Comparison of ENCODE assay signal across 20 cellular contexts in the genomic region with DNA sequence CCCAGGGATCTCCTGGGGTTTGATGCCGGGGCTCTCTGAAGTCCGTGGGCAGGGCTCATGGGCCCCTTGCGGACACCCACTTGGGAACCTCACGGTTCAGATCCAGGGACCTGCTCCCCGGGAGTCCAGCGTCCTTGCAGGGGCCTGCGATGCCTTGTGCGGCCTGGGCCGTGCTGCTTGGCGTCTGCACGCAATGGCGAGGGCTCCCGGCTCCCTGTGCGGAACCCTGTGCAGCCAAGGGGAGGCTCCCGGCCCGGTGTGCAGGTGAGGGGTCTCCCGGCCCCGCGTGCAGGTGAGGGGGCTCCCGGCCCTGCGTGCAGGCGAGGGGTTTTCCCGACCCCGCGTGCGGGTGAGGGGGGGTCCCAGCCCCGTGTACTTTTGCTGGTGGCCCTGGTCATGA.
DNase-seq lines count a peak whose midpoint lies in the region; ATAC-seq, FAIRE-seq and TF ChIP-seq lines count a peak whose summit lies in the region.
"Had no signal": no experiment of that assay in that cellular context is flagged by ENCODE, and none has a peak within 500 bp of the region (broad histone marks: within the 10 kb centered on the region; RNA-seq: fewer than 3 reads in every experiment).

No MANE protein-coding gene starts in this region.

- H2AFZ ChIP-seq in K562 (ENCODE audit: low read depth, low read length): no peak overlapping the region
- H2AFZ ChIP-seq: GM23338, PC-9 had no signal

- H3K9me1 ChIP-seq in K562 (ENCODE audit: control insufficient read depth, insufficient read depth, low read length): peaks cover 2% of the 10 kb centered on the region

- no peak for TF ChIP-seq POLR2A in K562 (conservative IDR thresholded peaks at IDR 0.05)

- 15% methylated on average over 27 of the region's 27 CpGs for WGBS in K562 (ENCODE audit: insufficient coverage, low coverage, missing lambda C conversion rate)

- H3K27ac ChIP-seq in BLaER1 (no peak overlapping the region), K562 (ENCODE audit: extremely low read depth, low read depth, low read length) (no peak overlapping the region)
- H3K27ac ChIP-seq: PC-9 had no signal

- FAIRE-seq in K562 (lab: Jason Lieb, UNC): no peak
- FAIRE-seq: D721Med, GM12891, GM18507 had no signal

- no peak for TF ChIP-seq CTCF in K562 (IDR thresholded peaks at IDR 0.05 in 2 of 3, conservative IDR thresholded peaks at IDR 0.05 in 1 of 3; ENCODE audit: insufficient read depth in 2 of 3, low read depth in 1 of 3, low read length in 3 of 3)
- TF ChIP-seq CTCF in osteocyte (IDR thresholded peaks at IDR 0.05): no peak

- no peaks in the 10 kb centered on the region for H3K36me3 Mint-ChIP-seq in T-helper 1 cell treated with Interleukin-12 subunit alpha and Interleukin-12 subunit beta and Interleukin-4 antibody, amounts not matched to agents 30 μg/mL and 1 μg/mL, for 36 hours (ENCODE audit: low read depth)
- H3K36me3 Mint-ChIP-seq in osteocyte (ENCODE audit: unreplicated experiment): no peaks in the 10 kb centered on the region

- no peak overlapping the region for H3K9ac ChIP-seq in BLaER1
- no peak overlapping the region for H3K9ac ChIP-seq in K562 (ENCODE audit: insufficient read depth in 1 of 2, low read depth in 2 of 2, low read length in 2 of 2)

- peaks cover 13% of the 10 kb centered on the region for H3K27me3 Mint-ChIP-seq in T-helper 1 cell treated with Interleukin-12 subunit alpha and Interleukin-12 subunit beta and Interleukin-4 antibody, amounts not matched to agents 30 μg/mL and 1 μg/mL, for 36 hours (ENCODE audit: low read depth)
- H3K27me3 Mint-ChIP-seq in osteocyte (ENCODE audit: unreplicated experiment): no peaks in the 10 kb centered on the region

- peaks cover 11% of the 10 kb centered on the region; the same call in 1 of the 2 replicates for H3K27me3 ChIP-seq in BLaER1
- H3K27me3 ChIP-seq in K562 (ENCODE audit: control insufficient read depth in 2 of 2, insufficient read depth in 2 of 2, low read length in 2 of 2): peaks cover 41 to 74% of the 10 kb centered on the region in 2 experiments

- BruUV-seq in K562 (replicated peaks; lab: Mats Ljungman, UMichigan): no TSS peak

- in situ Hi-C loops in K562 (cut with MboI): no loop called here

- no peaks in the 10 kb centered on the region for H3K9me3 Mint-ChIP-seq in T-helper 1 cell treated with Interleukin-12 subunit alpha and Interleukin-12 subunit beta and Interleukin-4 antibody, amounts not matched to agents 30 μg/mL and 1 μg/mL, for 36 hours
- H3K9me3 Mint-ChIP-seq in osteocyte (ENCODE audit: unreplicated experiment): no peaks in the 10 kb centered on the region
- H3K9me3 Mint-ChIP-seq: CD8-positive, alpha-beta memory T cell had no signal

- H3K27ac Mint-ChIP-seq in T-helper 1 cell treated with Interleukin-12 subunit alpha and Interleukin-12 subunit beta and Interleukin-4 antibody, amounts not matched to agents 30 μg/mL and 1 μg/mL, for 36 hours: peak overlapping the region; percentile 22
- no peak overlapping the region for H3K27ac Mint-ChIP-seq in osteocyte (ENCODE audit: unreplicated experiment)
- H3K27ac Mint-ChIP-seq: CD8-positive, alpha-beta memory T cell; GM23338 had no signal

- H3K4me2 ChIP-seq in BLaER1 (peak overlapping the region; percentile 67), K562 (ENCODE audit: insufficient read depth, low read length) (no peak overlapping the region)
- H3K4me2 ChIP-seq: GM23338, PC-9 had no signal

- no peak for TF ChIP-seq RAD21 in K562 (CRISPR knock-in tag; conservative IDR thresholded peaks at IDR 0.05 in 1 of 2, IDR thresholded peaks at IDR 0.05 in 1 of 2)

- H3K79me2 ChIP-seq in K562 (ENCODE audit: control insufficient read depth, insufficient read depth, low read length): no peaks in the 10 kb centered on the region

- TF ChIP-seq EP300 in K562 (IDR thresholded peaks at IDR 0.05; ENCODE audit: low read length): no peak

- H3K4me3 Mint-ChIP-seq in T-helper 1 cell treated with Interleukin-12 subunit alpha and Interleukin-12 subunit beta and Interleukin-4 antibody, amounts not matched to agents 30 μg/mL and 1 μg/mL, for 36 hours: no peak overlapping the region
- no peak overlapping the region for H3K4me3 Mint-ChIP-seq in osteocyte (ENCODE audit: unreplicated experiment)
- H3K4me3 Mint-ChIP-seq: CD8-positive, alpha-beta memory T cell; GM23338 had no signal

- H3K4me1 ChIP-seq in BLaER1 (peaks cover 29% of the 10 kb centered on the region), K562 (replicated peaks in 1 of 2; ENCODE audit: control insufficient read depth in 2 of 2, insufficient read depth in 2 of 2, low read length in 2 of 2) (peaks cover 0 to 3% of the 10 kb centered on the region in 2 experiments; a peak in 1 of 5 replicates)

- intact Hi-C loops in K562 (cut with micrococcal nuclease): no loop called here

- ATAC-seq in K562 (peak; percentile 17; the same call in 2 of the 3 replicates), GM19452 (IDR thresholded peaks at IDR 0.05; ENCODE audit: unreplicated experiment) (no peak), HG03025 (IDR thresholded peaks at IDR 0.05; ENCODE audit: low FRiP score, unreplicated experiment) (no peak)
- ATAC-seq: GM23338 had no signal

- H4K20me1 ChIP-seq in BLaER1 (peaks cover 17% of the 10 kb centered on the region; the same call in 1 of the 2 replicates), K562 (replicated peaks; ENCODE audit: control insufficient read depth, insufficient read depth, low read length) (peaks cover 15% of the 10 kb centered on the region; the same call in 1 of the 2 replicates)

- H3K9me3 ChIP-seq in BLaER1 (no peaks in the 10 kb centered on the region), K562 (replicated peaks; ENCODE audit: control insufficient read depth, insufficient read depth, low read depth, low read length) (peaks cover 7% of the 10 kb centered on the region; the same call in 1 of the 2 replicates)

- POLR2A ChIA-PET in K562 (lab: Yijun Ruan, JAX): no interaction called here

- H3K4me1 Mint-ChIP-seq in T-helper 1 cell treated with Interleukin-12 subunit alpha and Interleukin-12 subunit beta and Interleukin-4 antibody, amounts not matched to agents 30 μg/mL and 1 μg/mL, for 36 hours (ENCODE audit: low read depth): peaks cover 26% of the 10 kb centered on the region
- H3K4me1 Mint-ChIP-seq in osteocyte (ENCODE audit: unreplicated experiment): no peaks in the 10 kb centered on the region
- H3K4me1 Mint-ChIP-seq: GM23338 had no signal

- CTCF ChIA-PET in K562 (lab: Yijun Ruan, JAX; ENCODE audit: low intra/inter-chr PET ratio): no interaction called here

- no peak for DNase-seq in T-helper 1 cell
- DNase-seq in K562 (ENCODE audit: extremely low read depth in 1 of 4, low spot score in 3 of 4): no peak
- DNase-seq in osteocyte (ENCODE audit: extremely low spot score, unreplicated experiment): peak; percentile 76
- no peak for DNase-seq in SIG-M5 (lab: John Stamatoyannopoulos, UW)
- DNase-seq: 8988T; CD8-positive, alpha-beta memory T cell; GDM1; NCI-H1092; NCI-H2081 treated with DMSO at 0.1 percent for 48 hours; NCI-H510A; NCI-H82; PC-9 had no signal

- no peaks in the 10 kb centered on the region for H3K36me3 ChIP-seq in BLaER1
- H3K36me3 ChIP-seq in K562 (ENCODE audit: control insufficient read depth, insufficient read depth, low read length): no peaks in the 10 kb centered on the region

- H3K4me3 ChIP-seq in BLaER1 (no peak overlapping the region), K562 (no peak overlapping the region)
- H3K4me3 ChIP-seq: GM23338, PC-9 had no signal

TF ChIP-seq in K562, 482 proteins besides CTCF, POLR2A, EP300 and RAD21:
- TF ChIP-seq ETS2 (tag; IDR thresholded peaks at IDR 0.05; ENCODE audit: borderline replicate concordance, poor library complexity, severe bottlenecking) (no peak), ETV6 (IDR thresholded peaks at IDR 0.05; ENCODE audit: borderline replicate concordance in 1 of 2, low read depth in 2 of 2, low read length in 1 of 2) (no peak), ETV6 (CRISPR knock-in tag; IDR thresholded peaks at IDR 0.05; ENCODE audit: borderline replicate concordance) (no peak)
